ENCODE assay signal across 21 cellular contexts in genomic region chr10:36089790-36090391, GRCh38.
DNase-seq lines count a peak whose midpoint lies in the region; ATAC-seq and TF ChIP-seq lines count a peak whose summit lies in the region.
"Had no signal": no experiment of that assay in that cellular context is flagged by ENCODE, and none has a peak within 500 bp of the region (broad histone marks: within the 10 kb centered on the region; RNA-seq: fewer than 3 reads in every experiment).

No MANE protein-coding gene starts in this region.

- TF ChIP-seq CTCF in mesothelial cell of epicardium (IDR thresholded peaks at IDR 0.05; ENCODE audit: unreplicated experiment), result no peak

- DNase-seq in Right ventricle myocardium inferior (ENCODE audit: missing footprints) (no peak), cardiac septum (ENCODE audit: low spot score) (no peak), SK-N-DZ (ENCODE audit: low spot score) (peak; percentile 28), sciatic nerve (ENCODE audit: low spot score) (no peak), mesothelial cell of epicardium (ENCODE audit: low spot score in 2 of 2, unreplicated experiment in 2 of 2) (no peak)
- DNase-seq: Calu3; CD8-positive, alpha-beta memory T cell; DMS53; GDM1; GOT3; IMR-90; NCI-H187 treated with DMSO at 0.1 percent for 48 hours; NCI-H2227 treated with DMSO at 0.1 percent for 48 hours; NCI-H524 treated with DMSO at 0.1 percent for 48 hours; NCI-H82; SHP77 treated with DMSO at 0.1 percent for 48 hours had no signal

- H3K9me3 Mint-ChIP-seq in mesothelial cell of epicardium, result no peaks in the 10 kb centered on the region

- H3K4me3 Mint-ChIP-seq in mesothelial cell of epicardium, result no peak overlapping the region
- H3K4me3 Mint-ChIP-seq: CD8-positive, alpha-beta memory T cell had no signal

- no peaks in the 10 kb centered on the region for H3K36me3 Mint-ChIP-seq in mesothelial cell of epicardium
- H3K36me3 Mint-ChIP-seq: CD8-positive, alpha-beta memory T cell had no signal

- ATAC-seq in Right ventricle myocardium inferior (peak; percentile 86), GM18870 (IDR thresholded peaks at IDR 0.05; ENCODE audit: unreplicated experiment) (peak; percentile 54), sciatic nerve (peak; percentile 81), HG03565 (IDR thresholded peaks at IDR 0.05; ENCODE audit: unreplicated experiment) (no peak), HG03521 (IDR thresholded peaks at IDR 0.05; ENCODE audit: unreplicated experiment) (no peak)
- ATAC-seq: HCT116, SK-N-SH treated with all-trans-retinoic acid at 6 μM for 48 hours had no signal

- intact Hi-C loops in Right ventricle myocardium inferior (cut with DNase I), result no loop called here
- intact Hi-C loops in cardiac septum (cut with DNase I), result no loop called here
- intact Hi-C loops in sciatic nerve (cut with DNase I), result no loop called here

- H3K4me1 Mint-ChIP-seq in mesothelial cell of epicardium, result no peaks in the 10 kb centered on the region
- H3K4me1 Mint-ChIP-seq: CD8-positive, alpha-beta memory T cell had no signal

- H3K27me3 Mint-ChIP-seq in mesothelial cell of epicardium (ENCODE audit: low read depth), result no peaks in the 10 kb centered on the region
- H3K27me3 Mint-ChIP-seq: CD8-positive, alpha-beta memory T cell had no signal

- no peak overlapping the region for H3K27ac Mint-ChIP-seq in mesothelial cell of epicardium
- H3K27ac Mint-ChIP-seq: CD8-positive, alpha-beta memory T cell had no signal

Comparison
In these comparisons a context has a peak if more than half of its experiments do, and no peak if none do; other contexts are left out.
1. ATAC-seq: peak in Right ventricle myocardium inferior (single experiment), GM18870 (single experiment) and sciatic nerve (single experiment); none in HG03565 (single experiment) and HG03521 (single experiment).